Comparison of ENCODE assay signal across 22 cellular contexts in the genomic region with DNA sequence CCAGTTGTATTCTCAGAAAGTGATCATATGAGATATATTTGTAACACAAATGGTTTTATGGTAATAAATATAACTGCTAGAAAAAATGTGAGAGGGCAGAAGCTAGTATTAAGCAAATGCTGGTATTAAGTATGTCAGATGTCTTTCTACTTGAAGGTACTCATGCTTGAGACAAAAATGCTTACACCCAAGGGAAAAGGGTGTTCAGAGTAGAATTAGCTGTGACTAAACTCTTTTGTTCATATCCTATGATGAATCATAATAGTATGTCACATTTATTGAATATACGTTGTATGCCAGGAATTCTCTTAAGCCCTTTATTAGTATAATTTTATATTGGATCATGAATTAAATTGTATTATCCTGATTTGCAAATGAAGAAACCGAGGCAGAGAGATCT. TPM values are rescaled to one million over a fixed set of nuclear protein-coding genes. Genes with fewer than 3 reads are reported as not detected.
DNase-seq lines count a peak whose midpoint lies in the region; ATAC-seq and TF ChIP-seq lines count a peak whose summit lies in the region.
"Had no signal": no experiment of that assay in that cellular context is flagged by ENCODE, and none has a peak within 500 bp of the region (broad histone marks: within the 10 kb centered on the region; RNA-seq: fewer than 3 reads in every experiment).

No MANE protein-coding gene starts in this region.

- H3K79me2 ChIP-seq in PC-3 (ENCODE audit: low read length) = peaks cover 19% of the 10 kb centered on the region

- no peaks in the 10 kb centered on the region for H3K9me2 ChIP-seq in PC-3 (replicated peaks; ENCODE audit: low read length)

- H3K36me3 ChIP-seq in PC-3 (ENCODE audit: low read depth, low read length) = no peaks in the 10 kb centered on the region
- H3K36me3 ChIP-seq in endocrine pancreas (ENCODE audit: control insufficient read depth, insufficient read depth, low read length) = no peaks in the 10 kb centered on the region
- H3K36me3 ChIP-seq in neuron (ENCODE audit: insufficient read depth, low read length) = no peaks in the 10 kb centered on the region
- H3K36me3 ChIP-seq: BE2C had no signal

- no peaks in the 10 kb centered on the region for H3K9me3 ChIP-seq in PC-3 (ENCODE audit: low read length)
- H3K9me3 ChIP-seq in endocrine pancreas (ENCODE audit: control insufficient read depth, low read length) = no peaks in the 10 kb centered on the region
- no peaks in the 10 kb centered on the region for H3K9me3 ChIP-seq in neuron (ENCODE audit: low read length)
- H3K9me3 ChIP-seq: BE2C had no signal

- intact Hi-C loops in PC-3 (cut with micrococcal nuclease) = no loop called here

- H2AFZ ChIP-seq in PC-3 (ENCODE audit: low read length) (no peak overlapping the region), neuron (ENCODE audit: low read depth, low read length) (no peak overlapping the region)

- H3K4me1 ChIP-seq in PC-3 (ENCODE audit: insufficient read depth, low read length) (peaks cover 49% of the 10 kb centered on the region), endocrine pancreas (ENCODE audit: control insufficient read depth, insufficient read depth, low read length) (peaks cover 16% of the 10 kb centered on the region), neuron (ENCODE audit: insufficient read depth, low read length) (peaks cover 61% of the 10 kb centered on the region)
- H3K4me1 ChIP-seq: BE2C had no signal

- no peaks in the 10 kb centered on the region for H3K27me3 ChIP-seq in PC-3 (ENCODE audit: low read length)
- no peaks in the 10 kb centered on the region for H3K27me3 ChIP-seq in endocrine pancreas (ENCODE audit: control insufficient read depth, insufficient read depth, low read length)
- no peaks in the 10 kb centered on the region for H3K27me3 ChIP-seq in neuron (ENCODE audit: insufficient read depth, low read length)

- no TSS peak for BruUV-seq in PC-3 (replicated peaks; lab: Mats Ljungman, UMichigan)

- DNase-seq in NCI-H1436 (lab: John Stamatoyannopoulos, UW) (peak; percentile 28), NCI-H1436 treated with DMSO at 0.1 percent for 48 hours (lab: John Stamatoyannopoulos, UW) (no peak), PC-3 (peak; percentile 68), GM20000 (ENCODE audit: low spot score) (no peak)
- DNase-seq: BE2C; CD4-positive, CD25-positive, alpha-beta regulatory T cell; COR-L47; DMS 273 treated with DMSO at 0.1 percent for 48 hours; MV-4-11; NCI-H2029; RPMI8226; SHP77 treated with DMSO at 0.1 percent for 48 hours; T-cell had no signal

- no peak for TF ChIP-seq CTCF in PC-3 (conservative IDR thresholded peaks at IDR 0.05; ENCODE audit: low read depth, low read length)
- TF ChIP-seq CTCF in GM20000 (IDR thresholded peaks at IDR 0.05; ENCODE audit: extremely low read depth, missing control alignments) = no peak

- POLR2A ChIA-PET in PC-3 (lab: Charles Lee; ENCODE audit: unreplicated experiment) = no interaction called here

- peak overlapping the region; percentile 42 for H3K9ac ChIP-seq in PC-3 (ENCODE audit: low read length)
- H3K9ac ChIP-seq in endocrine pancreas (ENCODE audit: control insufficient read depth, insufficient read depth, low read length) = no peak overlapping the region
- H3K9ac ChIP-seq: KMS-11 had no signal

- H3K27ac ChIP-seq in PC-3 (ENCODE audit: low read length) = peak overlapping the region; percentile 84
- H3K27ac ChIP-seq: KMS-11 had no signal

- ATAC-seq in PC-3 = peak; percentile 3; the same call in 1 of the 2 replicates
- ATAC-seq in GM19023 (IDR thresholded peaks at IDR 0.05; ENCODE audit: unreplicated experiment) = no peak
- no peak for ATAC-seq in HG02763 (IDR thresholded peaks at IDR 0.05; ENCODE audit: unreplicated experiment)
- ATAC-seq: HCT116, SK-N-SH treated with all-trans-retinoic acid at 6 μM for 48 hours, T-cell had no signal

- no peaks in the 10 kb centered on the region for H4K20me1 ChIP-seq in PC-3 (ENCODE audit: low read length)

- peak overlapping the region; percentile 41 for H3K4me3 ChIP-seq in PC-3 (ENCODE audit: low read length)
- peak overlapping the region; percentile 90 for H3K4me3 ChIP-seq in endocrine pancreas (ENCODE audit: control insufficient read depth, insufficient read depth, low read length)
- peak overlapping the region; percentile 85 for H3K4me3 ChIP-seq in neuron (ENCODE audit: low read length)

- H3F3A ChIP-seq in PC-3 (ENCODE audit: low read length, unreplicated experiment) = no peaks in the 10 kb centered on the region

- CTCF ChIA-PET in PC-3 (lab: Charles Lee) = no interaction called here

- H3K4me2 ChIP-seq in PC-3 (ENCODE audit: low read length) = peak overlapping the region; percentile 87
- H3K4me2 ChIP-seq: KMS-11 had no signal

RNA-seq across cellular contexts. Expression of gene ADGRV1, which starts 2.2 kb away (rescaled TPM):
- total RNA-seq in PC-3 (2014; rRNA removed) = 22.7 and 27.2 TPM in 2 replicates
- total RNA-seq: A172, OCI-LY7 had no signal

RNA-seq across cellular contexts. Expression of gene LYSMD3, which starts 31.4 kb away (rescaled TPM):
- total RNA-seq in PC-3 (2014; rRNA removed) = 7.9 and 10.0 TPM in 2 replicates

Comparison
In these comparisons a context has a peak if more than half of its experiments do, and no peak if none do; other contexts are left out.
1. DNase-seq: peak in NCI-H1436 (single experiment) and PC-3 (single experiment); none in NCI-H1436 treated with DMSO at 0.1 percent for 48 hours (single experiment) and GM20000 (single experiment).
2. Peak in every context shown above with its lines, with median percentiles within 50 percentile points of each other: H3K4me3 ChIP-seq.